Comparison of ENCODE assay signal across 36 cellular contexts in the genomic region with DNA sequence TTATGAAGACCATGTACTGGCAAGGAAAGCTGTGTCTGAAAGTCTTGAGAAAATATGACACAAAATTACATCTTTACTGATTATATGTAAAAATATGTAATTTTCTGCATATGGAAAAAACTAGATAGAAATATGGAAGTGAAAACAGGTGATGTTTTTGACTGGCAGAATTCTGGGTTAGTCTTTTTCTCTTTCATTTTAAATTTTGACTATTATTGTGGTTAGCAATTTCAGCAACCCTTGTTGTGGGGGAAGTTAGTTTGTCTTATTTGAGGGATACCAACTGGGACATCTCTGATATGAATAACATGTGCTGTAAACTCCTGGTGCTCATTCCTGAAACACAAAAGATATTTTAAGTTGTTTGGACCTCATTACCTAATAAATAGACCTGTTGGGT. TPM values are rescaled to one million over a fixed set of nuclear protein-coding genes. Genes with fewer than 3 reads are reported as not detected.
DNase-seq lines count a peak whose midpoint lies in the region; ATAC-seq, FAIRE-seq and TF ChIP-seq lines count a peak whose summit lies in the region.
"Had no signal": no experiment of that assay in that cellular context is flagged by ENCODE, and none has a peak within 500 bp of the region (broad histone marks: within the 10 kb centered on the region; RNA-seq: fewer than 3 reads in every experiment).

No MANE protein-coding gene starts in this region.

- no peak overlapping the region for H2AFZ ChIP-seq in GM12878 (ENCODE audit: control insufficient read depth, low read depth, low read length)

- H3K27ac ChIP-seq in GM12878 (ENCODE audit: control insufficient read depth, insufficient read depth) = no peak overlapping the region
- H3K27ac ChIP-seq: BLaER1, cardiac muscle cell, psoas muscle, RWPE1, sigmoid colon had no signal

- CTCF ChIA-PET in GM12878 (lab: Yijun Ruan, JAX) = no interaction called here

- no peak for TF ChIP-seq POLR2A in GM12878 (IDR thresholded peaks at IDR 0.05; ENCODE audit: low read depth, low read length)

- BruUV-seq in GM12878 (replicated peaks; lab: Mats Ljungman, UMichigan) = no TSS peak

- H3K27me3 ChIP-seq in GM12878 (replicated peaks in 1 of 2; ENCODE audit: control insufficient read depth in 2 of 2, insufficient read depth in 2 of 2, low read length in 1 of 2) = no peaks in the 10 kb centered on the region
- H3K27me3 ChIP-seq: BLaER1, cardiac muscle cell, sigmoid colon had no signal

- no peaks in the 10 kb centered on the region for H3K36me3 ChIP-seq in GM12878 (ENCODE audit: control insufficient read depth in 2 of 2, insufficient read depth in 2 of 2, low read length in 1 of 2)
- H3K36me3 ChIP-seq: BLaER1, cardiac muscle cell, sigmoid colon had no signal

- no peak for DNase-seq in GM12878 (ENCODE audit: low read depth, low spot score)
- no peak for DNase-seq in germinal center (ENCODE audit: low spot score)
- no peak for DNase-seq in NCI-H748 treated with DMSO at 0.1 percent for 48 hours (lab: John Stamatoyannopoulos, UW)
- DNase-seq in mucosa of gallbladder (ENCODE audit: low spot score) = no peak
- DNase-seq: activated CD4-positive, alpha-beta T cell treated with anti-CD3 and anti-CD28 coated beads, Interleukin-2, amount 50 U/mL, for 48 hours; activated CD8-positive, alpha-beta memory T cell treated with anti-CD3 and anti-CD28 coated beads, Interleukin-2, amount 50 U/mL, for 48 hours; aorta; COR-L47; cortex of kidney; DMS53; effector memory CD8-positive, alpha-beta T cell; erythroblast; H9; head of caudate nucleus; KBM-7; kidney; midbrain; naive thymus-derived CD8-positive, alpha-beta T cell; NCI-H2081 treated with DMSO at 0.1 percent for 48 hours; NCI-H82; nucleus accumbens; psoas muscle; sigmoid colon; stimulated activated CD4-positive, alpha-beta T cell treated with anti-CD3 and anti-CD28 coated beads, Interleukin-4, amount 100 ng/mL, for 24 hours; trophoblast cell had no signal

- H3K4me3 ChIP-seq in GM12878 = no peak overlapping the region
- H3K4me3 ChIP-seq: BLaER1, cardiac muscle cell, psoas muscle, sigmoid colon had no signal

- H3K4me2 ChIP-seq in GM12878 (ENCODE audit: control insufficient read depth, insufficient read depth) = no peak overlapping the region
- H3K4me2 ChIP-seq: BLaER1 had no signal

- H4K20me1 ChIP-seq in GM12878 (ENCODE audit: control insufficient read depth, insufficient read depth) = no peaks in the 10 kb centered on the region
- H4K20me1 ChIP-seq: BLaER1 had no signal

- no peaks in the 10 kb centered on the region for H3K9me3 ChIP-seq in GM12878 (replicated peaks; ENCODE audit: control insufficient read depth, insufficient read depth, low read length)
- H3K9me3 ChIP-seq: BLaER1, psoas muscle, sigmoid colon had no signal

- no peak for TF ChIP-seq CTCF in GM12878 (IDR thresholded peaks at IDR 0.05 in 2 of 3, conservative IDR thresholded peaks at IDR 0.05 in 1 of 3; ENCODE audit: control insufficient read depth in 2 of 3, extremely low read depth in 1 of 3, insufficient read depth in 1 of 3, low read depth in 3 of 3, low read length in 3 of 3)

- H3K9ac ChIP-seq in GM12878 (ENCODE audit: control insufficient read depth, insufficient read depth, low read length) = no peak overlapping the region
- H3K9ac ChIP-seq: BLaER1 had no signal

- no peaks in the 10 kb centered on the region for H3K79me2 ChIP-seq in GM12878 (ENCODE audit: control insufficient read depth, insufficient read depth, low read length)

- POLR2A ChIA-PET in GM12878 (lab: Charles Lee) = no interaction called here

- FAIRE-seq in GM12878 (lab: Jason Lieb, UNC) = no peak
- FAIRE-seq: G401.6, GM18507, kidney had no signal

- ATAC-seq in GM18858 (IDR thresholded peaks at IDR 0.05; ENCODE audit: unreplicated experiment) = peak; percentile 88
- peak; percentile 74 for ATAC-seq in GM21390 (IDR thresholded peaks at IDR 0.05; ENCODE audit: unreplicated experiment)
- peak; percentile 74 for ATAC-seq in HG02938 (IDR thresholded peaks at IDR 0.05; ENCODE audit: unreplicated experiment)
- ATAC-seq in GM12878 = peak; percentile 63
- ATAC-seq: activated CD4-positive, CD25-positive, alpha-beta regulatory T cell treated with anti-CD3 and anti-CD28 coated beads, Interleukin-2, amount 50 U/mL, for 24 hours; activated naive CD4-positive, alpha-beta T cell treated with anti-CD3 and anti-CD28 coated beads, Interleukin-2, amount 50 U/mL, for 72 hours; effector memory CD8-positive, alpha-beta T cell; naive thymus-derived CD8-positive, alpha-beta T cell; psoas muscle; stimulated activated effector memory CD8-positive, alpha-beta T cell treated with anti-CD3 and anti-CD28 coated beads, Interleukin-12 subunit alpha, Interleukin-12 subunit beta, amount 100 ng/mL, for 72 hours had no signal

- SMC1A ChIA-PET in GM12878 (lab: Charles Lee; ENCODE audit: uncharacterized antibody, unreplicated experiment) = interaction anchor here (0.7 to 1.1 kb wide), 2 partner anchors 9 to 43 kb away, joined by 3 to 4 read pairs; no protein-coding TSS in a partner anchor

- TF ChIP-seq RAD21 in GM12878 (IDR thresholded peaks at IDR 0.05; ENCODE audit: insufficient read depth, low read depth, low read length) = no peak

- 0 out of 4 replicates have a peak, but pooled peaks of 1 of the 2 experiments have one; percentile 18 for TF ChIP-seq EP300 in GM12878 (IDR thresholded peaks at IDR 0.05; ENCODE audit: borderline replicate concordance in 1 of 2, control insufficient read depth in 1 of 2, low read depth in 2 of 2, low read length in 2 of 2)

- no peaks in the 10 kb centered on the region for H3K4me1 ChIP-seq in GM12878 (ENCODE audit: control insufficient read depth, insufficient read depth, low read length)
- H3K4me1 ChIP-seq: BLaER1, psoas muscle, sigmoid colon had no signal

- intact Hi-C loops in GM12878 (cut with micrococcal nuclease; ENCODE audit: unreplicated experiment) = no loop called here

- in situ Hi-C loops in GM12878 (cut with MboI) = no loop called here

- RAD21 ChIA-PET in GM12878 (lab: Charles Lee; ENCODE audit: unreplicated experiment) = no interaction called here

TF ChIP-seq in GM12878, 131 proteins besides CTCF, POLR2A, EP300 and RAD21:
- TF ChIP-seq ESRRA (IDR thresholded peaks at IDR 0.05; ENCODE audit: low read length) (no peak), NFXL1 (IDR thresholded peaks at IDR 0.05; ENCODE audit: borderline replicate concordance) (no peak), NFIC (IDR thresholded peaks at IDR 0.05; ENCODE audit: low read depth, low read length) (peak; percentile 53; the same call in 1 of the 2 replicates), SPI1 (IDR thresholded peaks at IDR 0.05; ENCODE audit: borderline replicate concordance, insufficient read depth, low read depth, low read length) (0 out of 2 replicates have a peak, but pooled peaks have one; percentile 19), SUPT20H (IDR thresholded peaks at IDR 0.05; ENCODE audit: borderline replicate concordance, control insufficient read depth, low read depth, low read length) (no peak), RUNX3 (IDR thresholded peaks at IDR 0.05; ENCODE audit: low read length) (peak; percentile 67; the same call in 1 of the 2 replicates), MYC (IDR thresholded peaks at IDR 0.05; ENCODE audit: insufficient read depth, insufficient read length, insufficient replicate concordance, low read length, severe bottlenecking) (no peak), TARDBP (IDR thresholded peaks at IDR 0.05; ENCODE audit: borderline replicate concordance) (no peak)
- TF ChIP-seq, protein P1, sequence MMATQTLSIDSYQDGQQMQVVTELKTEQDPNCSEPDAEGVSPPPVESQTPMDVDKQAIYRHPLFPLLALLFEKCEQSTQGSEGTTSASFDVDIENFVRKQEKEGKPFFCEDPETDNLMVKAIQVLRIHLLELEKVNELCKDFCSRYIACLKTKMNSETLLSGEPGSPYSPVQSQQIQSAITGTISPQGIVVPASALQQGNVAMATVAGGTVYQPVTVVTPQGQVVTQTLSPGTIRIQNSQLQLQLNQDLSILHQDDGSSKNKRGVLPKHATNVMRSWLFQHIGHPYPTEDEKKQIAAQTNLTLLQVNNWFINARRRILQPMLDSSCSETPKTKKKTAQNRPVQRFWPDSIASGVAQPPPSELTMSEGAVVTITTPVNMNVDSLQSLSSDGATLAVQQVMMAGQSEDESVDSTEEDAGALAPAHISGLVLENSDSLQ (IDR thresholded peaks at IDR 0.05) = peak; percentile 58
- TF ChIP-seq, protein P2, sequence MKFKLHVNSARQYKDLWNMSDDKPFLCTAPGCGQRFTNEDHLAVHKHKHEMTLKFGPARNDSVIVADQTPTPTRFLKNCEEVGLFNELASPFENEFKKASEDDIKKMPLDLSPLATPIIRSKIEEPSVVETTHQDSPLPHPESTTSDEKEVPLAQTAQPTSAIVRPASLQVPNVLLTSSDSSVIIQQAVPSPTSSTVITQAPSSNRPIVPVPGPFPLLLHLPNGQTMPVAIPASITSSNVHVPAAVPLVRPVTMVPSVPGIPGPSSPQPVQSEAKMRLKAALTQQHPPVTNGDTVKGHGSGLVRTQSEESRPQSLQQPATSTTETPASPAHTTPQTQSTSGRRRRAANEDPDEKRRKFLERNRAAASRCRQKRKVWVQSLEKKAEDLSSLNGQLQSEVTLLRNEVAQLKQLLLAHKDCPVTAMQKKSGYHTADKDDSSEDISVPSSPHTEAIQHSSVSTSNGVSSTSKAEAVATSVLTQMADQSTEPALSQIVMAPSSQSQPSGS (IDR thresholded peaks at IDR 0.05; ENCODE audit: low read length) = no peak

RNA-seq across cellular contexts. Expression of a gene that starts 49.9 kb away (rescaled TPM):
- total RNA-seq in GM12878 (2013; cell fraction: nucleolus; rRNA removed) = 23.9 and 29.3 TPM in 2 replicates
- 3.9 and 5.4 TPM in 2 replicates for total RNA-seq in GM12878 (2014; rRNA removed)
- total RNA-seq in GM12878 (2014; rRNA removed; fragmentation: Illumina TruSeq; extraction: Trizol) = 4.5 and 6.4 TPM in 2 replicates
- total RNA-seq in GM12878 (2021) = 8.3 and 9.9 TPM in 2 replicates
- polyA plus RNA-seq in GM12878 (2011; ENCODE audit: low read depth) = 2.1 TPM
- polyA plus RNA-seq in GM12878 (2011; rRNA removed) = 7.5 and 13.1 TPM in 2 replicates
- polyA plus RNA-seq in GM12878 (2011; cell fraction: cytosol; rRNA removed) = 2.4 and 3.9 TPM in 2 replicates
- 11.8 and 13.2 TPM in 2 replicates for polyA plus RNA-seq in GM12878 (2011; cell fraction: nucleus; rRNA removed)
- polyA plus RNA-seq in GM12878 (2012) = 3.0 and 4.6 TPM in 2 replicates
- polyA plus RNA-seq in GM12878 (2014; fragmentation: Illumina TruSeq; extraction: Trizol) = 5.5 and 7.7 TPM in 2 replicates
- 1 to 10 TPM in 1 of 2 experiments, under 1 TPM in 1; 0.84 to 1.4 TPM for polyA plus RNA-seq in GM12878 (2014; fragmentation: Nextera tagmentation; extraction: Ambion mirVana)
- polyA plus RNA-seq in GM12878 (2014; rRNA removed) = 3.5 and 3.7 TPM in 2 replicates
- 1 to 10 TPM in 1 of 2 experiments, under 1 TPM in 1; 0.73 to 2.3 TPM for polyA plus RNA-seq in GM12878 (2016; fragmentation: Nextera tagmentation; extraction: Ambion mirVana)
- polyA minus RNA-seq in GM12878 (2011; rRNA and poly(A)+ RNA removed) = 12.5 and 15.4 TPM in 2 replicates
- polyA minus RNA-seq in GM12878 (2011; cell fraction: cytosol; rRNA and poly(A)+ RNA removed) = 4.5 and 6.3 TPM in 2 replicates
- polyA minus RNA-seq in GM12878 (2011; cell fraction: nucleus; rRNA and poly(A)+ RNA removed) = 13.7 and 19.3 TPM in 2 replicates
- total RNA-seq in mucosa of gallbladder = 32.4 TPM
